Comparison of ENCODE assay signal across 9 cellular contexts in genomic region chr6:25053875-25054371, GRCh38.
DNase-seq lines count a peak whose midpoint lies in the region; ATAC-seq, FAIRE-seq and TF ChIP-seq lines count a peak whose summit lies in the region.
"Had no signal": no experiment of that assay in that cellular context is flagged by ENCODE, and none has a peak within 500 bp of the region (broad histone marks: within the 10 kb centered on the region; RNA-seq: fewer than 3 reads in every experiment).

No MANE protein-coding gene starts in this region.

- dilution Hi-C loops in mammary epithelial cell (cut with HindIII; ENCODE audit: low sequenced_read_pairs) = loop anchor here (25.0 kb wide), 1 partner anchor 217 kb away; no protein-coding TSS in a partner anchor

- 78% methylated on average over 2 of the region's 2 CpGs for WGBS in mammary epithelial cell (ENCODE audit: low coverage, missing lambda C conversion rate)

- H3K27me3 ChIP-seq in mammary epithelial cell (ENCODE audit: insufficient read depth, low read length) = no peaks in the 10 kb centered on the region
- H3K27me3 ChIP-seq: neutrophil had no signal

- CTCF ChIA-PET in mammary epithelial cell (lab: Charles Lee; ENCODE audit: low non-redundant PET) = no interaction called here

- H3K4me3 Mint-ChIP-seq in stimulated activated naive CD8-positive, alpha-beta T cell treated with anti-CD3 and anti-CD28 coated beads, Interleukin-15, amount 100 ng/mL, for 72 hours = peak overlapping the region in 1 of 2 donors; percentile 41

- no peaks in the 10 kb centered on the region for H3K9me3 Mint-ChIP-seq in stimulated activated naive CD8-positive, alpha-beta T cell treated with anti-CD3 and anti-CD28 coated beads, Interleukin-15, amount 100 ng/mL, for 72 hours

- peak; percentile 85 for ATAC-seq in GM21619 (IDR thresholded peaks at IDR 0.05; ENCODE audit: unreplicated experiment)
- peak; percentile 59 for ATAC-seq in stimulated activated naive CD8-positive, alpha-beta T cell treated with anti-CD3 and anti-CD28 coated beads, Interleukin-15, amount 100 ng/mL, for 72 hours

- no peak overlapping the region for H2AFZ ChIP-seq in mammary epithelial cell (ENCODE audit: low read depth, low read length)

- TF ChIP-seq POLR2A in GM12891 (IDR thresholded peaks at IDR 0.05; ENCODE audit: low read depth, low read length) = no peak

- no TSS peak for BruUV-seq in mammary epithelial cell (replicated peaks; lab: Mats Ljungman, UMichigan)

- H3K4me1 ChIP-seq in mammary epithelial cell (ENCODE audit: insufficient read depth, low read length) = no peaks in the 10 kb centered on the region

- no peaks in the 10 kb centered on the region for H3K79me2 ChIP-seq in mammary epithelial cell (ENCODE audit: insufficient read depth, low read length)

- peaks cover 84% of the 10 kb centered on the region for H3K4me1 Mint-ChIP-seq in stimulated activated naive CD8-positive, alpha-beta T cell treated with anti-CD3 and anti-CD28 coated beads, Interleukin-15, amount 100 ng/mL, for 72 hours

- FAIRE-seq in GM12891 (lab: Jason Lieb, UNC) = peak; percentile 60

- in situ Hi-C loops in KBM-7 (cut with MboI; ENCODE audit: low pct_unique_long_range_greater_than_20kb, low sequenced_read_pairs) = no loop called here
- in situ Hi-C loops in mammary epithelial cell (cut with MboI; ENCODE audit: low sequenced_read_pairs in 2 of 2) = no loop called here

- intact Hi-C loops in mammary epithelial cell (cut with micrococcal nuclease) = no loop called here

- H3K9me3 ChIP-seq in mammary epithelial cell (replicated peaks; ENCODE audit: insufficient read depth, low read length) = no peaks in the 10 kb centered on the region
- H3K9me3 ChIP-seq: neutrophil had no signal

- no peaks in the 10 kb centered on the region for H3K36me3 ChIP-seq in mammary epithelial cell (ENCODE audit: insufficient read depth, low read length)
- H3K36me3 ChIP-seq: neutrophil had no signal

- no peak overlapping the region for H3K27ac ChIP-seq in mammary epithelial cell (ENCODE audit: insufficient read depth, low read depth, low read length)
- H3K27ac ChIP-seq: neutrophil had no signal

- no peak for TF ChIP-seq CTCF in mammary epithelial cell (conservative IDR thresholded peaks at IDR 0.05 in 1 of 2, IDR thresholded peaks at IDR 0.05 in 1 of 2; ENCODE audit: extremely low read depth in 1 of 2, insufficient read depth in 1 of 2, low read depth in 1 of 2, low read length in 2 of 2)

- H4K20me1 ChIP-seq in mammary epithelial cell (ENCODE audit: insufficient read depth, low read length) = no peaks in the 10 kb centered on the region

- DNase-seq in GM12891 (ENCODE audit: insufficient read length, low spot score) (no peak), KBM-7 (peak; percentile 56), mammary epithelial cell (peak; percentile 48), NCI-H1048 (lab: John Stamatoyannopoulos, UW) (no peak), HPDE6-E6E7 (ENCODE audit: extremely low spot score) (no peak), NCI-H2081 treated with DMSO at 0.1 percent for 48 hours (lab: John Stamatoyannopoulos, UW) (no peak)
- DNase-seq in stimulated activated naive CD8-positive, alpha-beta T cell treated with anti-CD3 and anti-CD28 coated beads, Interleukin-15, amount 100 ng/mL, for 72 hours = no peak

- no peak overlapping the region for H3K4me2 ChIP-seq in mammary epithelial cell (ENCODE audit: insufficient read depth, low read depth, low read length)

- H3K9ac ChIP-seq in mammary epithelial cell (ENCODE audit: insufficient read depth, low read length) = no peak overlapping the region

- H3K27me3 Mint-ChIP-seq in stimulated activated naive CD8-positive, alpha-beta T cell treated with anti-CD3 and anti-CD28 coated beads, Interleukin-15, amount 100 ng/mL, for 72 hours = no peaks in the 10 kb centered on the region

- peak overlapping the region in 1 of 2 donors; percentile 69 for H3K27ac Mint-ChIP-seq in stimulated activated naive CD8-positive, alpha-beta T cell treated with anti-CD3 and anti-CD28 coated beads, Interleukin-15, amount 100 ng/mL, for 72 hours

- no peak overlapping the region for H3K4me3 ChIP-seq in mammary epithelial cell (replicated peaks in 1 of 3; ENCODE audit: insufficient read depth in 1 of 3, low read depth in 2 of 3, low read length in 3 of 3)

TF ChIP-seq in GM12891, 5 proteins besides CTCF, POLR2A, EP300 and RAD21:
- TF ChIP-seq SPI1 (IDR thresholded peaks at IDR 0.05; ENCODE audit: low read depth, low read length) (peak; percentile 35; the same call in 1 of the 2 replicates), POU2F2 (IDR thresholded peaks at IDR 0.05; ENCODE audit: low read depth, low read length) (no peak)

Comparison
In these comparisons a context has a peak if more than half of its experiments do, and no peak if none do; other contexts are left out.
1. DNase-seq: peak in KBM-7 (single experiment) and mammary epithelial cell (single experiment); none in GM12891 (single experiment), stimulated activated naive CD8-positive, alpha-beta T cell treated with anti-CD3 and anti-CD28 coated beads, Interleukin-15, amount 100 ng/mL, for 72 hours (0 of 2), NCI-H1048 (single experiment), HPDE6-E6E7 (single experiment) and NCI-H2081 treated with DMSO at 0.1 percent for 48 hours (single experiment).